13 cellular contexts compared by ENCODE assay signal in genomic region chr5:150036513-150036912, GRCh38. TPM values are rescaled to one million over a fixed set of nuclear protein-coding genes. Genes with fewer than 3 reads are reported as not detected.
A peak's percentile ranks its signal among the peaks of the same experiment; 100 is the strongest.
DNase-seq lines count a peak whose midpoint lies in the region; ATAC-seq and TF ChIP-seq lines count a peak whose summit lies in the region.
"Had no signal": no experiment of that assay in that cellular context is flagged by ENCODE, and none has a peak within 500 bp of the region (broad histone marks: within the 10 kb centered on the region; RNA-seq: fewer than 3 reads in every experiment).

No MANE protein-coding gene starts in this region.

- peaks cover 78% of the 10 kb centered on the region for H3K36me3 ChIP-seq in SJCRH30

- TF ChIP-seq CTCF in fibroblast of pulmonary artery (IDR thresholded peaks at IDR 0.05; ENCODE audit: low read length, missing control alignments): no peak

- DNase-seq in Daoy (ENCODE audit: low read depth): peak; percentile 98
- peak; percentile 78 to 80 for DNase-seq in SJCRH30
- DNase-seq in fibroblast of pulmonary artery (ENCODE audit: low read depth): peak; percentile 94
- peak; percentile 87 for DNase-seq in posterior vena cava (ENCODE audit: low spot score)
- no peak for DNase-seq in SKM-1 (lab: John Stamatoyannopoulos, UW; ENCODE audit: unreplicated experiment)
- DNase-seq in substantia nigra (lab: John Stamatoyannopoulos, UW): no peak
- no peak for DNase-seq in kidney glomerular epithelial cell (lab: John Stamatoyannopoulos, UW)
- DNase-seq: activated naive CD8-positive, alpha-beta T cell treated with anti-CD3 and anti-CD28 coated beads, Interleukin-2, amount 10 ng/mL, durations not matched to agents 7 days and 5 days; SIG-M5; stimulated activated CD4-positive, alpha-beta T cell treated with anti-CD3 and anti-CD28 coated beads, Interleukin-2, amount 100 ng/mL, for 24 hours had no signal

- H3K4me1 ChIP-seq in SJCRH30: peaks cover 13% of the 10 kb centered on the region
- H3K4me1 ChIP-seq: suprapubic skin had no signal

- ATAC-seq in GM21447 (IDR thresholded peaks at IDR 0.05; ENCODE audit: unreplicated experiment): no peak

- H3K27ac ChIP-seq in SJCRH30: peak overlapping the region; percentile 58
- no peak overlapping the region for H3K27ac ChIP-seq in substantia nigra (ENCODE audit: low read depth, low read length, poor library complexity, severe bottlenecking)
- H3K27ac ChIP-seq: suprapubic skin had no signal

- H3K4me3 ChIP-seq in SJCRH30 (no peak overlapping the region), fibroblast of pulmonary artery (replicated peaks; ENCODE audit: low read depth, low read length) (no peak overlapping the region)
- H3K4me3 ChIP-seq: suprapubic skin had no signal

- no peaks in the 10 kb centered on the region for H3K9me3 ChIP-seq in SJCRH30 (replicated peaks)
- H3K9me3 ChIP-seq: suprapubic skin had no signal

- intact Hi-C loops in posterior vena cava (cut with DNase I): loop anchor here in 1 of 2 donors (10.0 kb wide), 1 partner anchor 1088 kb away; no protein-coding TSS in a partner anchor

- no peaks in the 10 kb centered on the region for H3K27me3 ChIP-seq in SJCRH30
- H3K27me3 ChIP-seq: suprapubic skin had no signal

RNA-seq across cellular contexts. Expression of gene HMGXB3, which starts 36.0 kb away (rescaled TPM):
- total RNA-seq in Daoy (2014; rRNA removed; shearing (Covaris generic)): 33.2 and 35.6 TPM in 2 replicates
- 26.0 and 28.0 TPM in 2 replicates for total RNA-seq in SJCRH30 (2014; rRNA removed; shearing (Covaris generic))
- 10 to 100 TPM; 23.7 to 24.2 TPM for total RNA-seq in posterior vena cava

RNA-seq across cellular contexts. Expression of gene TIGD6, which starts 36.1 kb away (rescaled TPM):
- 1.7 and 4.3 TPM in 2 replicates for total RNA-seq in Daoy (2014; rRNA removed; shearing (Covaris generic))
- total RNA-seq in SJCRH30 (2014; rRNA removed; shearing (Covaris generic)): 3.7 and 3.8 TPM in 2 replicates
- 1 to 10 TPM; 3.8 to 4.7 TPM for total RNA-seq in posterior vena cava

RNA-seq across cellular contexts. Expression of gene CSF1R, which starts 49.8 kb away (rescaled TPM):
- 0.11 TPM in 1 of 2 replicates, not detected in the other for total RNA-seq in Daoy (2014; rRNA removed; shearing (Covaris generic))
- total RNA-seq in SJCRH30 (2014; rRNA removed; shearing (Covaris generic)): 0.06 and 0.13 TPM in 2 replicates
- total RNA-seq in posterior vena cava: 10 to 100 TPM; 30.8 to 55.1 TPM
- total RNA-seq: glomerular endothelial cell had no signal

Comparison
In these comparisons a context has a peak if more than half of its experiments do, and no peak if none do; other contexts are left out.
1. DNase-seq: peak in Daoy (single experiment), SJCRH30 (2 of 2), fibroblast of pulmonary artery (single experiment) and posterior vena cava (single experiment); none in SKM-1 (single experiment), substantia nigra (0 of 49) and kidney glomerular epithelial cell (single experiment).
2. RNA of gene CSF1R, which starts 49.8 kb away (total RNA-seq): 30.8 to 55.1 TPM in posterior vena cava; 0.11 TPM in Daoy and 0.06 to 0.13 TPM in SJCRH30; every median in the first group is over 10 times any median in the second.